In the genomic region with DNA sequence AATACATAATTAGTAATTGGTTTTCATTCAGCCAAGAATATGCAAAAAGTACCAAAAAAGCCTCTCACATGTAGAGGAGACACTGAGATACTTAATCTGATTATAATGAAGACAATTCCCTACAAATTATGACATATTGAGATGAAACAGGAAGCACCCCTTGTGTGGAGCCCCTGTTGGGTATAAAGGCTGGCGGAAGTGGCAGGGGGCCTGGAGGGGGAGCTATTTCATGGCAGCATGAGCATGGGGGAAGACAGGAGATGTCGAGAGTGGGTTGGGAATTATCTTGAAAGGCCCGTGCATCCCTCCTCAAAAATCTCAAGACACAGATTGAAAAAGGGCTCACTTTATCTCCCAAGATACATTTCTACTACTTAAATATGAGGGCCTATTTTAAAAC, we compare ENCODE assay signal across 11 cellular contexts.
DNase-seq lines count a peak whose midpoint lies in the region; ATAC-seq and TF ChIP-seq lines count a peak whose summit lies in the region.
"Had no signal": no experiment of that assay in that cellular context is flagged by ENCODE, and none has a peak within 500 bp of the region (broad histone marks: within the 10 kb centered on the region; RNA-seq: fewer than 3 reads in every experiment).

No MANE protein-coding gene starts in this region.

- H3K27ac ChIP-seq in Peyer's patch = peak overlapping the region in 3 of 4 donors; percentile 13 to 74 (median 29)
- peak overlapping the region; percentile 34 for H3K27ac ChIP-seq in effector memory CD4-positive, alpha-beta T cell (ENCODE audit: insufficient read depth, low read length, poor library complexity, severe bottlenecking)
- H3K27ac ChIP-seq: psoas muscle had no signal

- no peak for TF ChIP-seq CTCF in Peyer's patch (IDR thresholded peaks at IDR 0.05)

- ATAC-seq in activated T-cell treated with anti-CD3 and anti-CD28 coated beads, Interleukin-2, amount 50 U/mL, for 72 hours (replicated peaks in 1 of 2) = no peak
- no peak for ATAC-seq in stimulated activated memory B cell treated with anti-CD40 and anti-IgM and Interleukin-4, amounts not matched to agents 10 μg/mL and 1 μg/mL and 100 μg/mL, for 72 hours
- no peak for ATAC-seq in HG02678 (IDR thresholded peaks at IDR 0.05; ENCODE audit: unreplicated experiment)
- ATAC-seq: psoas muscle had no signal

- H3K36me3 Mint-ChIP-seq in activated T-cell treated with anti-CD3 and anti-CD28 coated beads, Interleukin-2, amount 50 U/mL, for 72 hours (ENCODE audit: insufficient read depth in 2 of 2) = no peaks in the 10 kb centered on the region
- H3K36me3 Mint-ChIP-seq in stimulated activated memory B cell treated with anti-CD40 and anti-IgM and Interleukin-4, amounts not matched to agents 10 μg/mL and 1 μg/mL and 100 μg/mL, for 72 hours = peaks cover 24% of the 10 kb centered on the region

- H3K4me1 Mint-ChIP-seq in activated T-cell treated with anti-CD3 and anti-CD28 coated beads, Interleukin-2, amount 50 U/mL, for 72 hours (ENCODE audit: low read depth) = peaks cover 94% of the 10 kb centered on the region
- peaks cover 87% of the 10 kb centered on the region for H3K4me1 Mint-ChIP-seq in stimulated activated memory B cell treated with anti-CD40 and anti-IgM and Interleukin-4, amounts not matched to agents 10 μg/mL and 1 μg/mL and 100 μg/mL, for 72 hours

- TF ChIP-seq POLR2A in Peyer's patch (IDR thresholded peaks at IDR 0.05) = no peak

- H3K4me3 ChIP-seq in Peyer's patch = no peak overlapping the region
- no peak overlapping the region for H3K4me3 ChIP-seq in effector memory CD4-positive, alpha-beta T cell (ENCODE audit: insufficient read depth, low read depth, low read length, poor library complexity, severe bottlenecking)
- H3K4me3 ChIP-seq in MG63 = no peak overlapping the region
- H3K4me3 ChIP-seq: psoas muscle had no signal

- peaks cover 0 to 19% (median 12%) of the 10 kb centered on the region in 4 donors for H3K4me1 ChIP-seq in Peyer's patch
- H3K4me1 ChIP-seq in effector memory CD4-positive, alpha-beta T cell (ENCODE audit: control insufficient read depth, insufficient read depth, low read length, poor library complexity, severe bottlenecking) = peaks cover 76% of the 10 kb centered on the region

- H3K36me3 ChIP-seq in Peyer's patch (no peaks in the 10 kb centered on the region), MG63 (no peaks in the 10 kb centered on the region)
- no peaks in the 10 kb centered on the region for H3K36me3 ChIP-seq in effector memory CD4-positive, alpha-beta T cell (ENCODE audit: control insufficient read depth, insufficient read depth, low read length)

- H3K9me3 ChIP-seq in Peyer's patch (no peaks in the 10 kb centered on the region), MG63 (no peaks in the 10 kb centered on the region)
- no peaks in the 10 kb centered on the region for H3K9me3 ChIP-seq in effector memory CD4-positive, alpha-beta T cell (ENCODE audit: control insufficient read depth, low read length)
- H3K9me3 ChIP-seq: psoas muscle had no signal

- no peak for DNase-seq in activated T-cell treated with anti-CD3 and anti-CD28 coated beads, Interleukin-2, amount 50 U/mL, for 72 hours
- DNase-seq in activated T-cell treated with anti-CD3 and anti-CD28 coated beads for 4 hours = no peak
- no peak for DNase-seq in Peyer's patch
- no peak for DNase-seq in effector memory CD4-positive, alpha-beta T cell
- no peak for DNase-seq in CD1c-positive myeloid dendritic cell (ENCODE audit: extremely low spot score)
- no peak for DNase-seq in MG63
- DNase-seq: NCI-H187, psoas muscle, SHP77 had no signal

- no peaks in the 10 kb centered on the region for H3K27me3 ChIP-seq in Peyer's patch
- H3K27me3 ChIP-seq in effector memory CD4-positive, alpha-beta T cell (replicated peaks; ENCODE audit: control insufficient read depth, insufficient read depth, low read length, poor library complexity, severe bottlenecking) = no peaks in the 10 kb centered on the region
- H3K27me3 ChIP-seq in MG63 = no peaks in the 10 kb centered on the region

- peak overlapping the region; percentile 59 to 81 for H3K4me3 Mint-ChIP-seq in activated T-cell treated with anti-CD3 and anti-CD28 coated beads, Interleukin-2, amount 50 U/mL, for 72 hours
- H3K4me3 Mint-ChIP-seq in stimulated activated memory B cell treated with anti-CD40 and anti-IgM and Interleukin-4, amounts not matched to agents 10 μg/mL and 1 μg/mL and 100 μg/mL, for 72 hours = no peak overlapping the region

- H3K9me3 Mint-ChIP-seq in activated T-cell treated with anti-CD3 and anti-CD28 coated beads, Interleukin-2, amount 50 U/mL, for 72 hours = no peaks in the 10 kb centered on the region
- no peaks in the 10 kb centered on the region for H3K9me3 Mint-ChIP-seq in stimulated activated memory B cell treated with anti-CD40 and anti-IgM and Interleukin-4, amounts not matched to agents 10 μg/mL and 1 μg/mL and 100 μg/mL, for 72 hours

- H3K27me3 Mint-ChIP-seq in activated T-cell treated with anti-CD3 and anti-CD28 coated beads, Interleukin-2, amount 50 U/mL, for 72 hours (ENCODE audit: low read depth) = no peaks in the 10 kb centered on the region
- H3K27me3 Mint-ChIP-seq in stimulated activated memory B cell treated with anti-CD40 and anti-IgM and Interleukin-4, amounts not matched to agents 10 μg/mL and 1 μg/mL and 100 μg/mL, for 72 hours = no peaks in the 10 kb centered on the region

- peak overlapping the region; percentile 95 for H3K27ac Mint-ChIP-seq in activated T-cell treated with anti-CD3 and anti-CD28 coated beads, Interleukin-2, amount 50 U/mL, for 72 hours
- peak overlapping the region; percentile 95 for H3K27ac Mint-ChIP-seq in stimulated activated memory B cell treated with anti-CD40 and anti-IgM and Interleukin-4, amounts not matched to agents 10 μg/mL and 1 μg/mL and 100 μg/mL, for 72 hours
